Comparison of ENCODE assay signal across 8 cellular contexts in the genomic region with DNA sequence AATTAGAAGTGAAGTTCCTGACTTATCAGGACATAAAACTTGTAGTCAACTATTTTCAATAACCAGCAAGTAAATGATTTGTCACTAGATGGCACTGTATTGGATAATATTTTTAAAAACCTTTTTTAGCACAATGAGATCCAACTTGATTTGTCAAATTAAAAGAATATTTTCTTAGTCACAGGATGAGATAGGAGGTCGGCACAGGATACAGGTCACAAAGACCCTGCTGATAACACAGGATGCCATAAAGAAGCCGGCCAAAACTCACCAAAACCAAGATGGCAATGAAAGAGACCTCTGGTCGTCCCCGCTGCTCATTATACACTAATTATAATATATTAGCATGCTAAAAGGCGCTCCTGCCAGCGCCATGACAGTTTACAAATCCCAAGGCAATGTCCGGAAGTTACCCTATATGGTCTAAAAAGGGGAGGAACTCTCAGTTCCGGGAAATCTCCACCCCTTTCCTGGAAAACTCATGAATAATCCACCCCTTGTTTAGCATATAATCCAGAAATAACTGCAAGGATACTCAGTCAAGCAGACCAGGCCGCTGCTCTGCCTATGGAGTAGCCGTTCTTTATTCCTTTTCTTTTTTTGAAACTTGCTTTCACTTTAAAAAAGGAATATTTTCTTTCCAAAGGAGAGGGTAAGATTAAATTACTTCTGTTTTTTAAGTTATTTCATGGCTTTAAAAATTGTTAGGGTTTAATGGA.
A peak's percentile ranks its signal among the peaks of the same experiment; 100 is the strongest.
DNase-seq lines count a peak whose midpoint lies in the region; ATAC-seq and TF ChIP-seq lines count a peak whose summit lies in the region.

No MANE protein-coding gene starts in this region.

- DNase-seq in AG04450 (ENCODE audit: low read depth, low spot score), result no peak
- DNase-seq in H9, result no peak
- DNase-seq in epithelial cell of proximal tubule (ENCODE audit: low read depth), result no peak
- DNase-seq in omental fat pad (ENCODE audit: low spot score), result no peak
- no peak for DNase-seq in NCI-H345 (lab: John Stamatoyannopoulos, UW)

- H3K27me3 ChIP-seq in AG04450 (ENCODE audit: control insufficient read depth, insufficient read depth, low read length) (no peaks in the 10 kb centered on the region), H9 (ENCODE audit: insufficient read depth, low read length) (no peaks in the 10 kb centered on the region)

- peaks cover 27 to 34% of the 10 kb centered on the region in 2 experiments for H3K4me1 Mint-ChIP-seq in H9

- no CpG with 5 or more reads among the region's 10 CpGs for WGBS in H9 (ENCODE audit: extremely low coverage, insufficient read length, low lambda C conversion rate)

- H3K27ac Mint-ChIP-seq in H9, result no peak overlapping the region

- no peak overlapping the region for H2BK12ac ChIP-seq in H9 (ENCODE audit: insufficient read length, low read depth, low read length)

- no peak overlapping the region for H3T11ph ChIP-seq in H9 (ENCODE audit: low read length)

- H3K4ac ChIP-seq in H9 (ENCODE audit: low read depth, low read length), result no peak overlapping the region

- H4K20me1 ChIP-seq in H9 (ENCODE audit: control insufficient read depth, insufficient read depth, insufficient read length), result no peaks in the 10 kb centered on the region

- H4K8ac ChIP-seq in H9 (replicated peaks; ENCODE audit: insufficient read length, low read depth, low read length), result no peak overlapping the region

- H3K36me3 Mint-ChIP-seq in H9 (ENCODE audit: insufficient read depth in 1 of 3, low read depth in 3 of 3), result peaks cover 2 to 13% (median 3%) of the 10 kb centered on the region in 3 experiments; a peak in 5 of 7 replicates

- no peaks in the 10 kb centered on the region; the same call in 1 of the 2 replicates for H3K27me3 Mint-ChIP-seq in H9 (ENCODE audit: low read depth)

- H3K4me1 ChIP-seq in H9 (ENCODE audit: insufficient read depth, low read length), result peaks cover 2% of the 10 kb centered on the region; the same call in 1 of the 2 replicates

- H4K5ac ChIP-seq in H9 (ENCODE audit: insufficient read length, low read depth, low read length), result no peak overlapping the region

- H3K9me3 Mint-ChIP-seq in H9, result no peaks in the 10 kb centered on the region; a peak in 1 of 5 replicates

- H3K4me3 Mint-ChIP-seq in H9, result no peak overlapping the region

- no peaks in the 10 kb centered on the region for H3K23me2 ChIP-seq in H9 (ENCODE audit: insufficient read length, low read depth, low read length, poor library complexity, severe bottlenecking)

- H3K4me2 ChIP-seq in H9 (ENCODE audit: insufficient read depth, insufficient read length, low read length), result no peak overlapping the region

- no peak overlapping the region for H3K56ac ChIP-seq in H9 (ENCODE audit: insufficient read length, low read depth, low read length)

- no peak overlapping the region for H2BK120ac ChIP-seq in H9 (ENCODE audit: low read depth, low read length, poor library complexity, severe bottlenecking)

- ATAC-seq in SK-N-SH treated with all-trans-retinoic acid at 6 μM for 48 hours (peak; percentile 68), omental fat pad (ENCODE audit: low FRiP score) (peak; percentile 36), GM21528 (IDR thresholded peaks at IDR 0.05; ENCODE audit: low FRiP score, unreplicated experiment) (no peak), GM21619 (IDR thresholded peaks at IDR 0.05; ENCODE audit: unreplicated experiment) (no peak)

- no peak overlapping the region for H2BK20ac ChIP-seq in H9 (ENCODE audit: low read depth, low read length, poor library complexity, severe bottlenecking)

- H3K79me2 ChIP-seq in H9 (ENCODE audit: insufficient read depth, low read length), result no peaks in the 10 kb centered on the region

- H3K27ac ChIP-seq in AG04450 (ENCODE audit: low read depth, low read length), result no peak overlapping the region
- no peak overlapping the region for H3K27ac ChIP-seq in H9 (ENCODE audit: insufficient read length, low read depth, low read length)

- no peak overlapping the region for H4K91ac ChIP-seq in H9 (ENCODE audit: insufficient read length, low read depth, low read length)

- H3K9me3 ChIP-seq in AG04450 (ENCODE audit: control insufficient read depth, insufficient read depth, low read length), result no peaks in the 10 kb centered on the region
- H3K9me3 ChIP-seq in H9 (ENCODE audit: control insufficient read depth, low read depth, low read length), result no peaks in the 10 kb centered on the region

- no peak overlapping the region for H2AFZ ChIP-seq in H9 (ENCODE audit: low read length)

- no peak overlapping the region for H3K9ac ChIP-seq in H9 (ENCODE audit: extremely low read depth, insufficient read length, low read length)

- TF ChIP-seq CTCF in AG04450 (IDR thresholded peaks at IDR 0.05; ENCODE audit: low read depth, low read length), result peak; percentile 46
- peak; percentile 50 for TF ChIP-seq CTCF in H9 (conservative IDR thresholded peaks at IDR 0.05)
- TF ChIP-seq CTCF in epithelial cell of proximal tubule (conservative IDR thresholded peaks at IDR 0.05; ENCODE audit: low read depth, low read length), result peak; percentile 30
- no peak for TF ChIP-seq CTCF in omental fat pad (IDR thresholded peaks at IDR 0.05)

- no peak overlapping the region for H2BK5ac ChIP-seq in H9 (ENCODE audit: insufficient read length, low read length)

- H3K23ac ChIP-seq in H9 (ENCODE audit: insufficient read length, low read depth, low read length), result no peak overlapping the region

- no peak overlapping the region for H3K18ac ChIP-seq in H9 (ENCODE audit: insufficient read length, low read depth, low read length)

- no peak overlapping the region for H3K14ac ChIP-seq in H9 (ENCODE audit: insufficient read depth, low read length)

- H3K4me3 ChIP-seq in AG04450 (ENCODE audit: low read depth, low read length) (no peak overlapping the region), epithelial cell of proximal tubule (ENCODE audit: low read depth, low read length) (no peak overlapping the region)

- POLR2A ChIA-PET in AG04450 (lab: Yijun Ruan, JAX), result no interaction called here

- CTCF ChIA-PET in AG04450 (lab: Charles Lee), result interaction anchor here (0.7 to 1.0 kb wide), 5 partner anchors 12 to 346 kb away, joined by 3 to 4 read pairs (median 3); no protein-coding TSS in a partner anchor

- H2BK15ac ChIP-seq in H9 (ENCODE audit: low read depth, low read length), result no peak overlapping the region

- H2AK5ac ChIP-seq in H9 (ENCODE audit: insufficient read length, low read length), result no peak overlapping the region

- H3K79me1 ChIP-seq in H9 (ENCODE audit: insufficient read depth, low read depth, low read length, poor library complexity, severe bottlenecking), result peaks cover 2% of the 10 kb centered on the region

TF ChIP-seq in SK-N-SH treated with all-trans-retinoic acid at 6 μM for 48 hours, 23 proteins besides CTCF, POLR2A, EP300 and RAD21:
- TF ChIP-seq ZFP3 (CRISPR knock-in tag; IDR thresholded peaks at IDR 0.05), result peak; percentile 35; the same call in 1 of the 2 replicates
- peak; percentile 51; the same call in 1 of the 2 replicates for TF ChIP-seq ISL1 (CRISPR knock-in tag; IDR thresholded peaks at IDR 0.05)
- no peak for TF ChIP-seq SNAI2 (CRISPR knock-in tag; IDR thresholded peaks at IDR 0.05)
- no peak for TF ChIP-seq ESRRG (CRISPR knock-in tag; IDR thresholded peaks at IDR 0.05)
- TF ChIP-seq, protein P1, sequence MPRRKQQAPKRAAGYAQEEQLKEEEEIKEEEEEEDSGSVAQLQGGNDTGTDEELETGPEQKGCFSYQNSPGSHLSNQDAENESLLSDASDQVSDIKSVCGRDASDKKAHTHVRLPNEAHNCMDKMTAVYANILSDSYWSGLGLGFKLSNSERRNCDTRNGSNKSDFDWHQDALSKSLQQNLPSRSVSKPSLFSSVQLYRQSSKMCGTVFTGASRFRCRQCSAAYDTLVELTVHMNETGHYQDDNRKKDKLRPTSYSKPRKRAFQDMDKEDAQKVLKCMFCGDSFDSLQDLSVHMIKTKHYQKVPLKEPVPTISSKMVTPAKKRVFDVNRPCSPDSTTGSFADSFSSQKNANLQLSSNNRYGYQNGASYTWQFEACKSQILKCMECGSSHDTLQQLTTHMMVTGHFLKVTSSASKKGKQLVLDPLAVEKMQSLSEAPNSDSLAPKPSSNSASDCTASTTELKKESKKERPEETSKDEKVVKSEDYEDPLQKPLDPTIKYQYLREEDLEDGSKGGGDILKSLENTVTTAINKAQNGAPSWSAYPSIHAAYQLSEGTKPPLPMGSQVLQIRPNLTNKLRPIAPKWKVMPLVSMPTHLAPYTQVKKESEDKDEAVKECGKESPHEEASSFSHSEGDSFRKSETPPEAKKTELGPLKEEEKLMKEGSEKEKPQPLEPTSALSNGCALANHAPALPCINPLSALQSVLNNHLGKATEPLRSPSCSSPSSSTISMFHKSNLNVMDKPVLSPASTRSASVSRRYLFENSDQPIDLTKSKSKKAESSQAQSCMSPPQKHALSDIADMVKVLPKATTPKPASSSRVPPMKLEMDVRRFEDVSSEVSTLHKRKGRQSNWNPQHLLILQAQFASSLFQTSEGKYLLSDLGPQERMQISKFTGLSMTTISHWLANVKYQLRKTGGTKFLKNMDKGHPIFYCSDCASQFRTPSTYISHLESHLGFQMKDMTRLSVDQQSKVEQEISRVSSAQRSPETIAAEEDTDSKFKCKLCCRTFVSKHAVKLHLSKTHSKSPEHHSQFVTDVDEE (CRISPR knock-in tag; IDR thresholded peaks at IDR 0.05), result no peak

Comparison
In these comparisons a context has a peak if more than half of its experiments do, and no peak if none do; other contexts are left out.
1. CTCF ChIP-seq: peak in AG04450 (single experiment), H9 (single experiment) and epithelial cell of proximal tubule (single experiment); none in omental fat pad (0 of 3).
2. ATAC-seq: peak in SK-N-SH treated with all-trans-retinoic acid at 6 μM for 48 hours (single experiment) and omental fat pad (single experiment); none in GM21528 (single experiment) and GM21619 (single experiment).